ENCODE assay signal across 28 cellular contexts in the genomic region with DNA sequence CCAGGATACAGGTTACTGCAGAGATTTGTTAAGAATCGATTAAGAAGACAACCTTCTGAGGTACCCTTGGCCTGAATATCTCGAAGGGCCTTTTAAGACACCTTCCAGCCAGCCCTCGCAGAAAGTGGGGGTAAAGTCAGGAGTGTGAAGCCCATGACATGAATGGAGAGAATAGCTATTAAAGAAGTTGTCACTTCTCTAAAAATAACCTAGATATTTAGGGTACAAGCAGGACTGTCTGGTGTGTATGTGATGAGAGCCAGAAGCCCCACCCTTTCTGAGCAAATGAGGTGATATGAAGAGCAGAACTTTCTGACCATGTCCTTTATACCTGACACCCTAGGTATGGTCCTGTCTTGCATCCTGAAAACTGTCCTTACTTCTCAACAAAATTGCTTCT.
"Had no signal": no experiment of that assay in that cellular context is flagged by ENCODE, and none has a peak within 500 bp of the region (broad histone marks: within the 10 kb centered on the region; RNA-seq: fewer than 3 reads in every experiment).

No MANE protein-coding gene starts in this region.

- H3K27me3 Mint-ChIP-seq: activated B cell treated with CpG ODN at 0.5 μM for 24 hours; activated CD4-positive, alpha-beta memory T cell treated with anti-CD3 and anti-CD28 coated beads for 36 hours; T-helper 17 cell had no signal

- ATAC-seq: K562, T-cell, T-helper 17 cell had no signal

- H3K36me3 ChIP-seq: brain microvascular endothelial cell had no signal

- H3K4me3 Mint-ChIP-seq: activated B cell treated with CpG ODN at 0.5 μM for 24 hours; activated CD4-positive, alpha-beta memory T cell treated with anti-CD3 and anti-CD28 coated beads for 36 hours; T-cell; T-helper 17 cell had no signal

- H3K27ac Mint-ChIP-seq: activated B cell treated with CpG ODN at 0.5 μM for 24 hours; activated CD4-positive, alpha-beta memory T cell treated with anti-CD3 and anti-CD28 coated beads for 36 hours; T-cell; T-helper 17 cell had no signal

- H3K4me1 Mint-ChIP-seq: activated B cell treated with CpG ODN at 0.5 μM for 24 hours, T-cell, T-helper 17 cell had no signal

- DNase-seq: activated B cell treated with CpG ODN at 0.5 μM for 24 hours; activated CD4-positive, alpha-beta memory T cell treated with anti-CD3 and anti-CD28 coated beads for 36 hours; activated CD4-positive, alpha-beta T cell treated with anti-CD3 and anti-CD28 coated beads for 4 hours; activated CD4-positive, alpha-beta T cell treated with anti-CD3 and anti-CD28 coated beads, Interleukin-2, amount 50 U/mL, for 1 hour; activated CD4-positive, CD25-positive, alpha-beta regulatory T cell treated with anti-CD3 and anti-CD28 coated beads, Interleukin-2, amount 50 U/mL, for 72 hours; activated CD8-positive, alpha-beta memory T cell treated with anti-CD3 and anti-CD28 coated beads, Interleukin-2, amount 50 U/mL, for 4 hours; activated effector memory CD4-positive, alpha-beta T cell treated with Interleukin-2 at 50 U/mL for 16 hours; activated naive CD4-positive, alpha-beta T cell treated with anti-CD3 and anti-CD28 coated beads, Interleukin-2, amount 50 U/mL, for 16 hours; activated T-cell treated with anti-CD3 and anti-CD28 coated beads for 4 hours; activated T-cell treated with anti-CD3 and anti-CD28 coated beads, Interleukin-2, amount 50 U/mL, for 48 hours; brain microvascular endothelial cell; NCI-H1092 treated with DMSO at 0.1 percent for 48 hours; NCI-H1417; NCI-H146; NCI-H187; NCI-H2029 treated with DMSO at 0.1 percent for 48 hours; NCI-H2107; NCI-H2171; NCI-H510A; NCI-H526; NCI-H748 treated with DMSO at 0.1 percent for 48 hours; OCI-M1; Right ventricle myocardium superior; T-cell; T-helper 17 cell; T-helper 9 cell had no signal

- H3K27ac ChIP-seq: brain microvascular endothelial cell, VCaP had no signal

- H3K4me3 ChIP-seq: K562 had no signal

- H3K9me3 Mint-ChIP-seq: activated B cell treated with CpG ODN at 0.5 μM for 24 hours; activated CD4-positive, alpha-beta memory T cell treated with anti-CD3 and anti-CD28 coated beads for 36 hours; T-cell had no signal

- H3K36me3 Mint-ChIP-seq: activated CD4-positive, alpha-beta memory T cell treated with anti-CD3 and anti-CD28 coated beads for 36 hours; T-cell had no signal

- H3K27me3 ChIP-seq: brain microvascular endothelial cell had no signal
